In the genomic region with DNA sequence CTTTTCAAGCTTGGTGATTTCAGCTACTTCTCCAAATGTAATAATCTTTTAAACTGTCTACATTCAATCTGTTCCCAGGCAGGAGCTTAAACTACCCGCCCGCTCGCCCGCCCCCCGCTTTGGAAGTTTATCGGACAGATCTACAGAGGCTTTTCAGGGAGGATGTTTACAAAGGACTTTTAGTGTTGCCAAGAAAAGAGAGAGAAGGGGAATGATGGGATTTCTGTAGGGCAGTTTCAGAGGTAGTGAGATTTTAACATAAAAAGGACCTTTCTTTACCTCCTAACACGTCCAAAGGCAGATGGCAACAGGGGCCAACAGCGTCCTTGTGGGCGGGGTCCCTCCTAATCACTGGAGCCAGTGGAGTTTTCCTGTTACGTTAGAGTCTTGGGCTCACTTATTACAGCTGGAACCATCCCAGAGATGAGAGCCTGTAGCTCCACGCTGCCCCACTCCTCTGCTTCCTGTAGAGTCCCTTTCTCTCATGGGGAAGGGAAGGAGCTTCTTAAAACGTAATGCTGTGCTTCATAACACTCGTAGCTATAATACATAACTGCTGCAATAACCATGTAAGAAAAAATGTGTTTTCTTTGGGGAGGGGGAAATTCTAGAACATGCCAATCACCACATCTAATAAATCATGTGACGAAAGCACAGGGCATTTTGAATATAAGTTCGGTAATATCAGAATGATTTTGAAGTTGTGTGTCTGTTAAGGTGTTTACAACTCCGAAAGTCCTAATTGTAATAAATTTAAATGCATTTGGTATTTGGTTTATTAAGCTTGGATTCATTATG, we compare ENCODE assay signal across 13 cellular contexts. TPM values are rescaled to one million over a fixed set of nuclear protein-coding genes. Genes with fewer than 3 reads are reported as not detected.
DNase-seq lines count a peak whose midpoint lies in the region; ATAC-seq and TF ChIP-seq lines count a peak whose summit lies in the region.
"Had no signal": no experiment of that assay in that cellular context is flagged by ENCODE, and none has a peak within 500 bp of the region (broad histone marks: within the 10 kb centered on the region; RNA-seq: fewer than 3 reads in every experiment).

No MANE protein-coding gene starts in this region.

- H3K4me3 ChIP-seq in SJCRH30 (peak overlapping the region; percentile 44), left ventricle myocardium inferior (peak overlapping the region; percentile 26)
- H3K4me3 ChIP-seq: SJSA1 had no signal

- intact Hi-C loops in left ventricle myocardium inferior (cut with micrococcal nuclease), result no loop called here

- no peak overlapping the region for H4K5ac ChIP-seq in H9 (ENCODE audit: insufficient read length, low read depth, low read length)

- H3K4me2 ChIP-seq in H9 (ENCODE audit: insufficient read depth, insufficient read length, low read length), result no peak overlapping the region

- no peaks in the 10 kb centered on the region for H3K79me2 ChIP-seq in H9 (ENCODE audit: insufficient read depth, low read length)

- no peaks in the 10 kb centered on the region; the same call in 1 of the 2 replicates for H3K4me1 ChIP-seq in H9 (ENCODE audit: insufficient read depth, low read length)
- H3K4me1 ChIP-seq in SJCRH30, result 0 out of 2 replicates have a peak, but pooled peaks cover 7% of the 10 kb centered on the region
- H3K4me1 ChIP-seq in left ventricle myocardium inferior, result peaks cover 21% of the 10 kb centered on the region

- H2AFZ ChIP-seq in H9 (ENCODE audit: low read length), result peak overlapping the region; percentile 40

- H3K36me3 ChIP-seq in SJCRH30 (no peaks in the 10 kb centered on the region), left ventricle myocardium inferior (no peaks in the 10 kb centered on the region)
- H3K36me3 ChIP-seq: SJSA1 had no signal

- H3K27me3 ChIP-seq in H9 (ENCODE audit: insufficient read depth, low read length), result no peaks in the 10 kb centered on the region
- H3K27me3 ChIP-seq in SJCRH30, result no peaks in the 10 kb centered on the region
- H3K27me3 ChIP-seq in left ventricle myocardium inferior (ENCODE audit: low read depth), result peaks cover 21% of the 10 kb centered on the region
- H3K27me3 ChIP-seq: SJSA1 had no signal

- H3K27ac ChIP-seq in H9 (ENCODE audit: insufficient read length, low read depth, low read length) (no peak overlapping the region), SJCRH30 (no peak overlapping the region), left ventricle myocardium inferior (replicated peaks) (no peak overlapping the region)
- H3K27ac ChIP-seq: SJSA1 had no signal

- H3K79me1 ChIP-seq in H9 (ENCODE audit: insufficient read depth, low read depth, low read length, poor library complexity, severe bottlenecking), result no peaks in the 10 kb centered on the region

- WGBS in H9 (ENCODE audit: extremely low coverage, insufficient read length, low lambda C conversion rate), result no CpG with 5 or more reads among the region's 16 CpGs

- no peaks in the 10 kb centered on the region for H3K36me3 Mint-ChIP-seq in H9 (ENCODE audit: insufficient read depth in 1 of 3, low read depth in 3 of 3)
- no peaks in the 10 kb centered on the region for H3K36me3 Mint-ChIP-seq in progenitor cell of endocrine pancreas (ENCODE audit: insufficient read depth)
- H3K36me3 Mint-ChIP-seq: activated naive CD8-positive, alpha-beta T cell; CD14-positive monocyte had no signal

- no peak overlapping the region for H4K91ac ChIP-seq in H9 (ENCODE audit: insufficient read length, low read depth, low read length)

- H3K4me3 Mint-ChIP-seq in H9, result no peak overlapping the region
- H3K4me3 Mint-ChIP-seq in progenitor cell of endocrine pancreas (ENCODE audit: low read depth), result peak overlapping the region; percentile 53
- H3K4me3 Mint-ChIP-seq: activated CD4-positive, alpha-beta T cell treated with anti-CD3 and anti-CD28 coated beads, Interleukin-2, amount 10 ng/mL, durations not matched to agents 7 days and 5 days; activated naive CD8-positive, alpha-beta T cell had no signal

- H3K27ac Mint-ChIP-seq in H9 (peak overlapping the region in 1 of 3 experiments; percentile 30; a peak in 2 of 7 replicates), progenitor cell of endocrine pancreas (no peak overlapping the region)
- H3K27ac Mint-ChIP-seq: activated CD4-positive, alpha-beta T cell treated with anti-CD3 and anti-CD28 coated beads, Interleukin-2, amount 10 ng/mL, durations not matched to agents 7 days and 5 days; activated naive CD8-positive, alpha-beta T cell had no signal

- H3K9me3 ChIP-seq in H9 (ENCODE audit: control insufficient read depth, low read depth, low read length) (no peaks in the 10 kb centered on the region), SJCRH30 (replicated peaks) (no peaks in the 10 kb centered on the region), left ventricle myocardium inferior (replicated peaks) (no peaks in the 10 kb centered on the region)
- H3K9me3 ChIP-seq: SJSA1 had no signal

- H2BK120ac ChIP-seq in H9 (ENCODE audit: low read depth, low read length, poor library complexity, severe bottlenecking), result no peak overlapping the region

- H3K4me1 Mint-ChIP-seq in H9 (peaks cover 46 to 63% of the 10 kb centered on the region in 2 experiments), progenitor cell of endocrine pancreas (ENCODE audit: low read depth) (peaks cover 64% of the 10 kb centered on the region)
- H3K4me1 Mint-ChIP-seq: activated CD4-positive, alpha-beta T cell treated with anti-CD3 and anti-CD28 coated beads, Interleukin-2, amount 10 ng/mL, durations not matched to agents 7 days and 5 days had no signal

- H4K8ac ChIP-seq in H9 (replicated peaks; ENCODE audit: insufficient read length, low read depth, low read length), result no peak overlapping the region

- no peak overlapping the region for H2BK12ac ChIP-seq in H9 (ENCODE audit: insufficient read length, low read depth, low read length)

- no peak for ATAC-seq in HG03196 (IDR thresholded peaks at IDR 0.05; ENCODE audit: unreplicated experiment)
- no peak for ATAC-seq in GM18498 (IDR thresholded peaks at IDR 0.05; ENCODE audit: unreplicated experiment)

- no peaks in the 10 kb centered on the region for H3K23me2 ChIP-seq in H9 (ENCODE audit: insufficient read length, low read depth, low read length, poor library complexity, severe bottlenecking)

- no peak overlapping the region for H3K4ac ChIP-seq in H9 (ENCODE audit: low read depth, low read length)

- H3K9me3 Mint-ChIP-seq in H9 (peaks cover 0 to 2% of the 10 kb centered on the region in 2 experiments; a peak in 1 of 5 replicates), progenitor cell of endocrine pancreas (ENCODE audit: low read depth) (no peaks in the 10 kb centered on the region)
- H3K9me3 Mint-ChIP-seq: activated CD4-positive, alpha-beta T cell treated with anti-CD3 and anti-CD28 coated beads, Interleukin-2, amount 10 ng/mL, durations not matched to agents 7 days and 5 days had no signal

- no peak overlapping the region for H2BK5ac ChIP-seq in H9 (ENCODE audit: insufficient read length, low read length)

- no peak overlapping the region for H2AK5ac ChIP-seq in H9 (ENCODE audit: insufficient read length, low read length)

- H2BK20ac ChIP-seq in H9 (ENCODE audit: low read depth, low read length, poor library complexity, severe bottlenecking), result no peak overlapping the region

- no peak overlapping the region for H3K9ac ChIP-seq in H9 (ENCODE audit: extremely low read depth, insufficient read length, low read length)

- no peak overlapping the region for H3K23ac ChIP-seq in H9 (ENCODE audit: insufficient read length, low read depth, low read length)

- no peak overlapping the region for H3K18ac ChIP-seq in H9 (ENCODE audit: insufficient read length, low read depth, low read length)

- DNase-seq in H9, result no peak
- peak; percentile 34 to 75 for DNase-seq in SJCRH30
- peak; percentile 35 for DNase-seq in left ventricle myocardium inferior
- DNase-seq in progenitor cell of endocrine pancreas (ENCODE audit: low spot score, unreplicated experiment), result no peak
- DNase-seq in NCI-H226, result no peak
- no peak for DNase-seq in epidermal melanocyte (ENCODE audit: insufficient read length, low spot score)
- DNase-seq: activated CD4-positive, alpha-beta T cell treated with anti-CD3 and anti-CD28 coated beads, Interleukin-2, amount 10 ng/mL, durations not matched to agents 7 days and 5 days; NCI-H2171 had no signal

- H3T11ph ChIP-seq in H9 (ENCODE audit: low read length), result no peak overlapping the region

- TF ChIP-seq CTCF in H9 (conservative IDR thresholded peaks at IDR 0.05) (no peak), left ventricle myocardium inferior (IDR thresholded peaks at IDR 0.05; ENCODE audit: borderline replicate concordance) (no peak), progenitor cell of endocrine pancreas (IDR thresholded peaks at IDR 0.05; ENCODE audit: unreplicated experiment) (no peak)

- H4K20me1 ChIP-seq in H9 (ENCODE audit: control insufficient read depth, insufficient read depth, insufficient read length), result no peaks in the 10 kb centered on the region

- H3K56ac ChIP-seq in H9 (ENCODE audit: insufficient read length, low read depth, low read length), result no peak overlapping the region

- H2BK15ac ChIP-seq in H9 (ENCODE audit: low read depth, low read length), result no peak overlapping the region

- no peak overlapping the region for H3K14ac ChIP-seq in H9 (ENCODE audit: insufficient read depth, low read length)

- H3K27me3 Mint-ChIP-seq in H9 (ENCODE audit: low read depth), result peaks cover 3% of the 10 kb centered on the region
- H3K27me3 Mint-ChIP-seq in progenitor cell of endocrine pancreas, result no peaks in the 10 kb centered on the region

RNA-seq across cellular contexts. Expression of gene HES1, which starts 30.9 kb away (rescaled TPM):
- 23.2 and 23.3 TPM in 2 replicates for total RNA-seq in H9 (2021)
- total RNA-seq in SJCRH30 (2014; rRNA removed; shearing (Covaris generic)), result 18.7 and 21.6 TPM in 2 replicates
- total RNA-seq in left ventricle myocardium inferior, result 13.4 TPM
- total RNA-seq in progenitor cell of endocrine pancreas, result 129 and 142 TPM in 2 replicates

Comparison
In these comparisons a context has a peak if more than half of its experiments do, and no peak if none do; other contexts are left out.
1. DNase-seq: peak in SJCRH30 (2 of 2) and left ventricle myocardium inferior (single experiment); none in H9 (single experiment), progenitor cell of endocrine pancreas (single experiment), NCI-H226 (single experiment) and epidermal melanocyte (single experiment).